11 cellular contexts compared by ENCODE assay signal in the genomic region with DNA sequence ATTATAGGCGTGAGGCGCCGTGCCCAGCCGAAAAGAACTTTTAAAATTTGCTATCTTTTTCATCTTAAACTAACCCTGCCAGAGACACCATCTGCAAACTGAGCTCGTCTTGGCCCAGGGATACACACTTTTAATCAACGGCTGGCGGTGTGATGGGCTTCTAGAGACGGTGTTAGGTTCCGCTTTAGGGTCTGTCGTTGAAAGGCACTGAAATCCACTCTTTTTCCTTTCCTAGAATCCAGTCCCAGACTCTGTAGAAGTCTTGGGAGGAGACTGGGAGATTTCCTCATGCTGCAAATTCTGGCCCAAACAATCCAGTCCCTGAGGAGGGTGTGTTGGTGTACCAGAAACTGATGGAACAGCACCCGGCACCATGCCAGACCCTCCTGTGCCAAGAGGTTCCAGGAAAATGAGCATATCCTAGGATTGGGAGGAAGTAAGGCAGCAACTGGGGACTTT. TPM values are rescaled to one million over a fixed set of nuclear protein-coding genes. Genes with fewer than 3 reads are reported as not detected.
A peak's percentile ranks its signal among the peaks of the same experiment; 100 is the strongest.
DNase-seq lines count a peak whose midpoint lies in the region; ATAC-seq and TF ChIP-seq lines count a peak whose summit lies in the region.
"Had no signal": no experiment of that assay in that cellular context is flagged by ENCODE, and none has a peak within 500 bp of the region (broad histone marks: within the 10 kb centered on the region; RNA-seq: fewer than 3 reads in every experiment).

No MANE protein-coding gene starts in this region.

- H3K36me3 ChIP-seq in tibial artery (no peaks in the 10 kb centered on the region), SJCRH30 (no peaks in the 10 kb centered on the region)

- no peak for TF ChIP-seq CTCF in tibial artery (IDR thresholded peaks at IDR 0.05)

- H3K27ac Mint-ChIP-seq in natural killer cell treated with Interleukin-12 subunit alpha and Interleukin-12 subunit beta and Interleukin-15 and Interleukin-18, amount 100 ng/mL, for 72 hours, result no peak overlapping the region

- no peak overlapping the region for H3K4me3 Mint-ChIP-seq in natural killer cell treated with Interleukin-12 subunit alpha and Interleukin-12 subunit beta and Interleukin-15 and Interleukin-18, amount 100 ng/mL, for 72 hours

- H3K27me3 ChIP-seq in tibial artery (no peaks in the 10 kb centered on the region), SJCRH30 (no peaks in the 10 kb centered on the region)

- intact Hi-C loops in tibial artery (cut with DNase I; ENCODE audit: low total_unique reads), result loop anchor here (5.0 kb wide), 1 partner anchor 102 kb away; no protein-coding TSS in a partner anchor

- H3K4me3 ChIP-seq in tibial artery (no peak overlapping the region), SJCRH30 (no peak overlapping the region)

- H3K4me1 ChIP-seq in tibial artery, result peaks cover 0 to 14% (median 2%) of the 10 kb centered on the region in 4 donors
- no peaks in the 10 kb centered on the region for H3K4me1 ChIP-seq in SJCRH30

- H3K36me3 Mint-ChIP-seq in natural killer cell treated with Interleukin-12 subunit alpha and Interleukin-12 subunit beta and Interleukin-15 and Interleukin-18, amount 100 ng/mL, for 72 hours, result no peaks in the 10 kb centered on the region

- H3K9me3 Mint-ChIP-seq in natural killer cell treated with Interleukin-12 subunit alpha and Interleukin-12 subunit beta and Interleukin-15 and Interleukin-18, amount 100 ng/mL, for 72 hours, result no peaks in the 10 kb centered on the region

- H3K4me1 Mint-ChIP-seq in natural killer cell treated with Interleukin-12 subunit alpha and Interleukin-12 subunit beta and Interleukin-15 and Interleukin-18, amount 100 ng/mL, for 72 hours (ENCODE audit: low read depth in 2 of 2), result no peaks in the 10 kb centered on the region

- H3K9me3 ChIP-seq in tibial artery (no peaks in the 10 kb centered on the region), SJCRH30 (replicated peaks) (no peaks in the 10 kb centered on the region)
- H3K9me3 ChIP-seq: Caco-2 had no signal

- DNase-seq in NCI-H446 treated with DMSO at 0.1 percent for 48 hours (lab: John Stamatoyannopoulos, UW) (peak; percentile 88), fibroblast of gingiva (ENCODE audit: low read depth) (peak; percentile 89), mesenteric fat pad (ENCODE audit: low spot score) (peak; percentile 95), tibial artery (peak; percentile 94 to 95), SJCRH30 (no peak), NCI-H510A treated with DMSO at 0.1 percent for 48 hours (lab: John Stamatoyannopoulos, UW) (no peak)
- DNase-seq in natural killer cell treated with Interleukin-12 subunit alpha and Interleukin-12 subunit beta and Interleukin-15 and Interleukin-18, amount 100 ng/mL, for 72 hours (ENCODE audit: low spot score), result no peak
- DNase-seq: Caco-2, erythroblast, T-helper 2 cell had no signal

- peak overlapping the region; percentile 39 to 54 for H3K27ac ChIP-seq in tibial artery
- no peak overlapping the region for H3K27ac ChIP-seq in SJCRH30

- no peaks in the 10 kb centered on the region for H3K27me3 Mint-ChIP-seq in natural killer cell treated with Interleukin-12 subunit alpha and Interleukin-12 subunit beta and Interleukin-15 and Interleukin-18, amount 100 ng/mL, for 72 hours

- ATAC-seq in HG03469 (IDR thresholded peaks at IDR 0.05; ENCODE audit: unreplicated experiment), result no peak
- no peak for ATAC-seq in natural killer cell treated with Interleukin-12 subunit alpha and Interleukin-12 subunit beta and Interleukin-15 and Interleukin-18, amount 100 ng/mL, for 72 hours

RNA-seq across cellular contexts. Expression of a gene that starts 52.0 kb away (rescaled TPM):
- total RNA-seq in mesenteric fat pad, result 77.0 TPM
- total RNA-seq in SJCRH30 (2014; rRNA removed; shearing (Covaris generic)), result 35.5 and 36.2 TPM in 2 replicates
- total RNA-seq in natural killer cell treated with Interleukin-12 subunit alpha and Interleukin-12 subunit beta and Interleukin-15 and Interleukin-18, amount 100 ng/mL, for 72 hours, result 10 to 100 TPM; 14.0 to 28.6 TPM

Comparison
In these comparisons a context has a peak if more than half of its experiments do, and no peak if none do; other contexts are left out.
1. DNase-seq: peak in NCI-H446 treated with DMSO at 0.1 percent for 48 hours (single experiment), fibroblast of gingiva (single experiment), mesenteric fat pad (single experiment) and tibial artery (2 of 2); none in SJCRH30 (0 of 2), NCI-H510A treated with DMSO at 0.1 percent for 48 hours (single experiment) and natural killer cell treated with Interleukin-12 subunit alpha and Interleukin-12 subunit beta and Interleukin-15 and Interleukin-18, amount 100 ng/mL, for 72 hours (single experiment).